In the genomic region with DNA sequence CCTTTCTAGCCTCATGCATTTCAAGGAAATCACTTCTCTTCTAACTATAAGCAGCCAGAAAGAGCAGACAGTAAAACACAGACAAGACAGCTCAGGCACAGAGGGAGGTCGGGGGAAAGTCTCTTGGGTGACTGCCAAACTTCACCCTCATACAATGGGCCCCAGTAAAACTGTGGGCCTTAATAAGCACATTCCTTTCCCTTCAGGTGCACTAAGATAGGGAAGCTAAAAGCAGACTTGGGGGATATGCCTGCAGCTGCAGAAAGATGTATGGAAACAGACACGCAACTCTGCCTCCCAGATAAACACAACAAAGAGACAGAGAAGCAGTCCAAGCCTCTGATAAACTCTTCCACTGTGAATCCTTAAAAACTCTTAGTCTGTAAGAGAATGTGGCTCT, we compare ENCODE assay signal across 3 cellular contexts. TPM values are rescaled to one million over a fixed set of nuclear protein-coding genes. Genes with fewer than 3 reads are reported as not detected.
"Had no signal": no experiment of that assay in that cellular context is flagged by ENCODE, and none has a peak within 500 bp of the region (broad histone marks: within the 10 kb centered on the region; RNA-seq: fewer than 3 reads in every experiment).

No MANE protein-coding gene starts in this region.

RNA-seq across cellular contexts. Expression of a gene that starts 15.2 kb away (rescaled TPM):
- total RNA-seq: dermis blood vessel endothelial cell, fibroblast of villous mesenchyme, skeletal muscle tissue had no signal
